Comparison of ENCODE assay signal across 25 cellular contexts in the genomic region with DNA sequence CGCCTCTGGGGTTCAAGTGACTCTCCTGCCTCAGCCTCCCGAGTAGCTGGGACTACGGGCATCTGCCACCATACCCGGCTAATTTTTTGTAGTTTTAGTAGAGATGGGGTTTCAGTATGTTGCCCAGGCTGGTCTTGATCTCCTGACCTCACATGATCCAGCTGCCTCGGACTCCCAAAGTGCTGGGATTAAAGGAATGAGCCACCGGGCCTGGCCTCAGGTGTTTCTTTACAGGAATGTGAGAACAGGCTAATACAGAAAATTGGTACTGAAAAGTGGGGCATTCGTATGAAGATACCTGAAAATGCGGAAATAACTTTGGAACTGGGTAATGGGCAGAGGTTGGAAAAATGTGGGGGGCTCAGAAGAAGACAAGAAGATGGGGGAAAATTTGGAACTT. TPM values are rescaled to one million over a fixed set of nuclear protein-coding genes. Genes with fewer than 3 reads are reported as not detected.
DNase-seq lines count a peak whose midpoint lies in the region; FAIRE-seq and TF ChIP-seq lines count a peak whose summit lies in the region.
"Had no signal": no experiment of that assay in that cellular context is flagged by ENCODE, and none has a peak within 500 bp of the region (broad histone marks: within the 10 kb centered on the region; RNA-seq: fewer than 3 reads in every experiment).

No MANE protein-coding gene starts in this region.

- H4K8ac ChIP-seq in trophoblast cell (ENCODE audit: low read depth, low read length), result no peak overlapping the region

- H3K9me3 ChIP-seq in astrocyte (ENCODE audit: insufficient read depth, low read depth, low read length) (no peaks in the 10 kb centered on the region), trophoblast cell (ENCODE audit: insufficient read depth, low read depth, low read length) (no peaks in the 10 kb centered on the region), esophagus muscularis mucosa (no peaks in the 10 kb centered on the region)
- H3K9me3 ChIP-seq: A549; BE2C; BLaER1 treated with 17β-estradiol and CSF1 and Interleukin-3, amounts not matched to agents 10 nM and 100 nM had no signal

- H4K20me1 ChIP-seq in astrocyte (ENCODE audit: insufficient read depth, low read length), result peaks cover 13% of the 10 kb centered on the region

- no peak overlapping the region for H3K27ac ChIP-seq in astrocyte (ENCODE audit: low read depth, low read length)
- no peak overlapping the region for H3K27ac ChIP-seq in trophoblast cell (ENCODE audit: low read depth, low read length)
- H3K27ac ChIP-seq in esophagus muscularis mucosa (replicated peaks in 1 of 4), result no peak overlapping the region
- H3K27ac ChIP-seq: A549; BLaER1 treated with 17β-estradiol and CSF1 and Interleukin-3, amounts not matched to agents 10 nM and 100 nM had no signal

- no peak overlapping the region for H3K18ac ChIP-seq in trophoblast cell (ENCODE audit: low read length)

- H3K14ac ChIP-seq in trophoblast cell (ENCODE audit: low read length), result no peak overlapping the region

- H3K27ac Mint-ChIP-seq in activated naive CD8-positive, alpha-beta T cell, result peak overlapping the region; percentile 10
- H3K27ac Mint-ChIP-seq in activated naive CD8-positive, alpha-beta T cell treated with anti-CD3 and anti-CD28 coated beads for 36 hours, result no peak overlapping the region
- peak overlapping the region; percentile 13 for H3K27ac Mint-ChIP-seq in astrocyte (ENCODE audit: unreplicated experiment)
- peak overlapping the region; percentile 11 for H3K27ac Mint-ChIP-seq in endothelial cell (ENCODE audit: unreplicated experiment)
- H3K27ac Mint-ChIP-seq: CD4-positive, alpha-beta T cell had no signal

- H3K36me3 Mint-ChIP-seq in activated naive CD8-positive, alpha-beta T cell, result peaks cover 2% of the 10 kb centered on the region
- H3K36me3 Mint-ChIP-seq in activated naive CD8-positive, alpha-beta T cell treated with anti-CD3 and anti-CD28 coated beads for 36 hours, result peaks cover 8% of the 10 kb centered on the region
- H3K36me3 Mint-ChIP-seq in astrocyte (ENCODE audit: low read depth, unreplicated experiment) (peaks cover 1% of the 10 kb centered on the region), endothelial cell (ENCODE audit: low read depth, unreplicated experiment) (no peaks in the 10 kb centered on the region)

- H3K4me3 Mint-ChIP-seq in activated naive CD8-positive, alpha-beta T cell, result no peak overlapping the region
- H3K4me3 Mint-ChIP-seq in activated naive CD8-positive, alpha-beta T cell treated with anti-CD3 and anti-CD28 coated beads for 36 hours, result no peak overlapping the region
- H3K4me3 Mint-ChIP-seq in astrocyte (ENCODE audit: unreplicated experiment), result no peak overlapping the region
- no peak overlapping the region for H3K4me3 Mint-ChIP-seq in endothelial cell (ENCODE audit: unreplicated experiment)
- H3K4me3 Mint-ChIP-seq: CD4-positive, alpha-beta T cell had no signal

- H3K9ac ChIP-seq in astrocyte (ENCODE audit: low read length) (no peak overlapping the region), trophoblast cell (ENCODE audit: low read length) (no peak overlapping the region)
- H3K9ac ChIP-seq: BLaER1 treated with 17β-estradiol and CSF1 and Interleukin-3, amounts not matched to agents 10 nM and 100 nM had no signal

- intact Hi-C loops in esophagus muscularis mucosa (cut with DNase I), result no loop called here

- no peak for FAIRE-seq in astrocyte (lab: Jason Lieb, UNC)
- FAIRE-seq: A549, D721Med, GM12878, H1 had no signal

- H3K4me2 ChIP-seq in astrocyte (ENCODE audit: low read length), result no peak overlapping the region
- H3K4me2 ChIP-seq in trophoblast cell (ENCODE audit: low read length), result no peak overlapping the region
- H3K4me2 ChIP-seq: A549; BLaER1 treated with 17β-estradiol and CSF1 and Interleukin-3, amounts not matched to agents 10 nM and 100 nM had no signal

- H3K4me3 ChIP-seq in astrocyte (ENCODE audit: insufficient read depth, low read depth, low read length), result no peak overlapping the region
- no peak overlapping the region for H3K4me3 ChIP-seq in trophoblast cell (ENCODE audit: low read depth, low read length)
- no peak overlapping the region for H3K4me3 ChIP-seq in esophagus muscularis mucosa
- H3K4me3 ChIP-seq: A549; BLaER1 treated with 17β-estradiol and CSF1 and Interleukin-3, amounts not matched to agents 10 nM and 100 nM; GM12878 had no signal

- H2BK12ac ChIP-seq in trophoblast cell (ENCODE audit: low read length), result no peak overlapping the region

- H3K79me1 ChIP-seq in trophoblast cell (ENCODE audit: low read length), result peaks cover 7% of the 10 kb centered on the region

- H2AK5ac ChIP-seq in trophoblast cell (ENCODE audit: low read length), result no peak overlapping the region

- no peak overlapping the region for H3K4ac ChIP-seq in trophoblast cell (ENCODE audit: low read depth, low read length)

- H3K36me3 ChIP-seq in astrocyte (ENCODE audit: insufficient read depth, low read length) (peaks cover 4% of the 10 kb centered on the region), trophoblast cell (ENCODE audit: control insufficient read depth in 1 of 2, insufficient read depth in 2 of 2, low read length in 2 of 2) (peaks cover 3% of the 10 kb centered on the region in 2 experiments), esophagus muscularis mucosa (peaks cover 2 to 4% (median 3%) of the 10 kb centered on the region in 4 donors)

- no peak overlapping the region for H2BK120ac ChIP-seq in trophoblast cell (ENCODE audit: insufficient read depth, low read length, poor library complexity)

- no peak for DNase-seq in activated naive CD8-positive, alpha-beta T cell treated with anti-CD3 and anti-CD28 coated beads for 36 hours
- DNase-seq in astrocyte (ENCODE audit: low read depth) (no peak), endothelial cell (ENCODE audit: low spot score) (no peak), trophoblast cell (peak; percentile 58 to 77), T-helper 9 cell (no peak), esophagus muscularis mucosa (ENCODE audit: extremely low spot score) (no peak)
- DNase-seq: 8988T; ACHN; AML-193; BE2C; CD4-positive, alpha-beta T cell; CD8-positive, alpha-beta memory T cell; DMS 273 treated with DMSO at 0.1 percent for 48 hours; DMS79; EL; GDM1; H7; HCEC 1CT had no signal

- TF ChIP-seq CTCF in astrocyte (IDR thresholded peaks at IDR 0.05; ENCODE audit: insufficient read depth, low read depth, low read length), result no peak
- TF ChIP-seq CTCF in endothelial cell (IDR thresholded peaks at IDR 0.05; ENCODE audit: unreplicated experiment), result no peak
- no peak for TF ChIP-seq CTCF in esophagus muscularis mucosa (IDR thresholded peaks at IDR 0.05)

- H2BK5ac ChIP-seq in trophoblast cell (ENCODE audit: low read depth, low read length, poor library complexity), result no peak overlapping the region

- H3K79me2 ChIP-seq in astrocyte (ENCODE audit: insufficient read depth, low read length) (peaks cover 21% of the 10 kb centered on the region), trophoblast cell (ENCODE audit: control insufficient read depth, insufficient read depth, low read length, poor library complexity) (peaks cover 10% of the 10 kb centered on the region)

- TF ChIP-seq EP300 in esophagus muscularis mucosa (IDR thresholded peaks at IDR 0.05), result no peak

- WGBS in trophoblast cell (ENCODE audit: extremely low coverage, insufficient coverage, insufficient read length), result no CpG with 5 or more reads among the region's 8 CpGs
- 73% methylated on average over 8 of the region's 8 CpGs for WGBS in esophagus muscularis mucosa

- H3K4me1 Mint-ChIP-seq in activated naive CD8-positive, alpha-beta T cell (ENCODE audit: low read depth), result peaks cover 33% of the 10 kb centered on the region
- H3K4me1 Mint-ChIP-seq in activated naive CD8-positive, alpha-beta T cell treated with anti-CD3 and anti-CD28 coated beads for 36 hours, result peaks cover 37% of the 10 kb centered on the region
- H3K4me1 Mint-ChIP-seq in astrocyte (ENCODE audit: low read depth, unreplicated experiment) (peaks cover 21% of the 10 kb centered on the region), endothelial cell (ENCODE audit: unreplicated experiment) (peaks cover 27% of the 10 kb centered on the region)

- H3K27me3 ChIP-seq in astrocyte (ENCODE audit: insufficient read depth, low read length), result peaks cover 15% of the 10 kb centered on the region
- H3K27me3 ChIP-seq in trophoblast cell (ENCODE audit: insufficient read depth, low read length), result no peaks in the 10 kb centered on the region
- H3K27me3 ChIP-seq in esophagus muscularis mucosa, result peaks cover 0 to 23% (median 3%) of the 10 kb centered on the region in 4 donors
- H3K27me3 ChIP-seq: BLaER1 treated with 17β-estradiol and CSF1 and Interleukin-3, amounts not matched to agents 10 nM and 100 nM had no signal

- no peak overlapping the region for H3K23ac ChIP-seq in trophoblast cell (ENCODE audit: low read length)

- H2AFZ ChIP-seq in astrocyte (ENCODE audit: low read depth, low read length), result no peak overlapping the region
- H2AFZ ChIP-seq in trophoblast cell (ENCODE audit: insufficient read depth, low read length, poor library complexity), result no peak overlapping the region

- TF ChIP-seq POLR2A in esophagus muscularis mucosa (IDR thresholded peaks at IDR 0.05; ENCODE audit: low read depth), result no peak

- H3K4me1 ChIP-seq in astrocyte (ENCODE audit: insufficient read depth, low read length) (peaks cover 11% of the 10 kb centered on the region), trophoblast cell (ENCODE audit: control insufficient read depth in 1 of 2, insufficient read depth in 2 of 2, low read length in 2 of 2) (peaks cover 5 to 6% of the 10 kb centered on the region in 2 experiments), esophagus muscularis mucosa (peaks cover 14 to 20% (median 19%) of the 10 kb centered on the region in 4 donors)
- H3K4me1 ChIP-seq: BE2C had no signal

- no peaks in the 10 kb centered on the region for H3K9me3 Mint-ChIP-seq in activated naive CD8-positive, alpha-beta T cell (ENCODE audit: low read depth)
- peaks cover 4% of the 10 kb centered on the region for H3K9me3 Mint-ChIP-seq in activated naive CD8-positive, alpha-beta T cell treated with anti-CD3 and anti-CD28 coated beads for 36 hours
- H3K9me3 Mint-ChIP-seq in astrocyte (ENCODE audit: unreplicated experiment) (no peaks in the 10 kb centered on the region), endothelial cell (ENCODE audit: unreplicated experiment) (no peaks in the 10 kb centered on the region)
- H3K9me3 Mint-ChIP-seq: CD14-positive monocyte; CD4-positive, alpha-beta T cell; CD8-positive, alpha-beta memory T cell had no signal

- peaks cover 2% of the 10 kb centered on the region for H3K27me3 Mint-ChIP-seq in activated naive CD8-positive, alpha-beta T cell
- H3K27me3 Mint-ChIP-seq in activated naive CD8-positive, alpha-beta T cell treated with anti-CD3 and anti-CD28 coated beads for 36 hours, result no peaks in the 10 kb centered on the region
- H3K27me3 Mint-ChIP-seq in astrocyte (ENCODE audit: low read depth, unreplicated experiment), result peaks cover 2% of the 10 kb centered on the region
- no peaks in the 10 kb centered on the region for H3K27me3 Mint-ChIP-seq in endothelial cell (ENCODE audit: unreplicated experiment)
- H3K27me3 Mint-ChIP-seq: CD4-positive, alpha-beta T cell had no signal

- H4K12ac ChIP-seq in trophoblast cell (ENCODE audit: low read depth, low read length), result no peak overlapping the region

- no peak overlapping the region for H4K91ac ChIP-seq in trophoblast cell (ENCODE audit: low read depth, low read length)

RNA-seq across cellular contexts. Expression of a gene that starts 2.8 kb away (rescaled TPM):
- 10 to 100 TPM; 72.8 to 73.0 TPM for total RNA-seq in activated naive CD8-positive, alpha-beta T cell treated with anti-CD3 and anti-CD28 coated beads for 36 hours
- total RNA-seq in astrocyte (77.0 and 81.0 TPM in 2 replicates), endothelial cell (ENCODE audit: unreplicated experiment) (65.4 TPM), esophagus muscularis mucosa (10 to 100 TPM; 33.0 to 55.6 (median 42.5) TPM)
- 48.8 and 50.6 TPM in 2 replicates for polyA plus RNA-seq in trophoblast cell (2013)

RNA-seq across cellular contexts. Expression of a gene that starts 49.5 kb away (rescaled TPM):
- 10 to 100 TPM; 42.9 to 45.9 TPM for total RNA-seq in activated naive CD8-positive, alpha-beta T cell treated with anti-CD3 and anti-CD28 coated beads for 36 hours
- total RNA-seq in astrocyte (37.5 and 44.8 TPM in 2 replicates), endothelial cell (ENCODE audit: unreplicated experiment) (61.6 TPM), esophagus muscularis mucosa (10 to 100 TPM; 25.2 to 43.2 (median 35.6) TPM)
- polyA plus RNA-seq in trophoblast cell (2013), result 52.6 and 53.2 TPM in 2 replicates

RNA-seq across cellular contexts. Expression of a gene that starts 52.8 kb away (rescaled TPM):
- total RNA-seq in activated naive CD8-positive, alpha-beta T cell treated with anti-CD3 and anti-CD28 coated beads for 36 hours, result not detected
- total RNA-seq in astrocyte (not detected in 2 replicates), endothelial cell (ENCODE audit: unreplicated experiment) (not detected), esophagus muscularis mucosa (not detected)
- polyA plus RNA-seq in trophoblast cell (2013), result not detected in 2 replicates
- total RNA-seq: CD8-positive, alpha-beta memory T cell; GM12878; H1; H7 had no signal
- polyA plus RNA-seq: A549, GM12878, H1 had no signal

Comparison
In these comparisons a context has a peak if more than half of its experiments do, and no peak if none do; other contexts are left out.
1. DNase-seq: peak in trophoblast cell (2 of 2); none in activated naive CD8-positive, alpha-beta T cell treated with anti-CD3 and anti-CD28 coated beads for 36 hours (single experiment), astrocyte (single experiment), endothelial cell (single experiment), T-helper 9 cell (single experiment) and esophagus muscularis mucosa (single experiment).